In the genomic region with DNA sequence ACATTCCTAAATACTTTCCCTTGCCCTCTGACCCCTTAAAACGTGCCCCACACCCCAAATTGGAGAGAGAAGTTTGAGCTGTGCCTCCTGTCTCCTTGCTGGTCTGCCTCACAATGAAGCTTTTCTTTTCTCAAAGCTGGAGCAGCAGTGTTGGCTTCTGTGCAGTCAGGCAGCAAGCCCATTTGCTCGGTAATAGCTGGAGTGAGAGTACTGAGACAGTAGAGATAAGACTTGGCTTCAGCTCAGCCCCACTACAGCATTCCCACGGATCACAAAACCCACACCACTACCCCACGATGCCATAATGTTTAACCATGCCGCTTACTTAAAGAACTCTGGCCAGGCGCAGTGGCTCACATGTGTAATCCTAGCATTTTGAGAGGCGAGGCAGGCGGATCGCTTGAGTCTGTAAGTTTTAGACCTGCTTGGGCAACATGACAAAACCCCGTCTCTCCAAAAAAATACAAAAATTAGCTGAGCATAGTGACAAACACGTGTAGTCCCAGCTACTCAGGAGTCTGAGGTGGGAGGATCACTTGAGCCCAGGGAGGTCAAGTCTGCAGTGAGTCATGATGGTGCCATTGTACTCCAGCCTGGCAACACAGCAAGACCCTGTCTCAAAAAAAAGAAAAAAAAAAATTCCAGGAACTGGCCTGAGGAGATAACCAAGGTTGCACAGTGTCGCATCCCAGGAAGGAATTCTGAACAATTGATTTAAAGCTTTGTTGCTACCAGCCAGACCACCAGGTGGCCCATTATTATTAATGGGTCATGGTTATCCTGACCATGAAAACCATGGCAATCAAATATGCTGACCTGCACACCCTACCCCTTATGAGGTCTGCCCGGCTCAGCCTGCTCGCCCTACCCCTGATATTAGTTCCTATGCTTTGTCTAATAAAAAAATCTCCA, we compare ENCODE assay signal across 8 cellular contexts.
DNase-seq lines count a peak whose midpoint lies in the region; ATAC-seq and TF ChIP-seq lines count a peak whose summit lies in the region.

No MANE protein-coding gene starts in this region.

- no peak overlapping the region for H3K4me3 Mint-ChIP-seq in chondrocyte (ENCODE audit: unreplicated experiment)

- H3K4me1 Mint-ChIP-seq in chondrocyte (ENCODE audit: low read depth), result peaks cover 26% of the 10 kb centered on the region

- no peak for DNase-seq in BE2C
- no peak for DNase-seq in LNCaP clone FGC (ENCODE audit: low read depth)
- no peak for DNase-seq in chondrocyte (ENCODE audit: low spot score)
- peak; percentile 84 for DNase-seq in middle frontal gyrus (ENCODE audit: extremely low spot score, low spot score)
- DNase-seq in NCI-H1105 (lab: John Stamatoyannopoulos, UW), result no peak
- no peak for DNase-seq in NCI-H510A (lab: John Stamatoyannopoulos, UW)

- TF ChIP-seq CTCF in BE2C (IDR thresholded peaks at IDR 0.05; ENCODE audit: low read depth, low read length) (peak; percentile 17; the same call in 1 of the 2 replicates), LNCaP clone FGC (IDR thresholded peaks at IDR 0.05; ENCODE audit: control insufficient read depth, extremely low read depth, insufficient read depth) (0 out of 2 replicates have a peak, but pooled peaks have one; percentile 3), chondrocyte (IDR thresholded peaks at IDR 0.05) (peak; percentile 48)

- no peaks in the 10 kb centered on the region for H3K9me3 Mint-ChIP-seq in chondrocyte (ENCODE audit: low read depth)

- peaks cover 3% of the 10 kb centered on the region; the same call in 1 of the 2 replicates for H3K4me1 ChIP-seq in BE2C

- peak overlapping the region; percentile 47 for H3K27ac Mint-ChIP-seq in chondrocyte (ENCODE audit: unreplicated experiment)

- H3K9me3 ChIP-seq in BE2C, result no peaks in the 10 kb centered on the region

- ATAC-seq in HG03025 (IDR thresholded peaks at IDR 0.05; ENCODE audit: low FRiP score, unreplicated experiment) (no peak), HG03469 (IDR thresholded peaks at IDR 0.05; ENCODE audit: unreplicated experiment) (no peak)

- peaks cover 7% of the 10 kb centered on the region for H3K27me3 Mint-ChIP-seq in chondrocyte (ENCODE audit: low read depth)

- H3K36me3 ChIP-seq in BE2C, result no peaks in the 10 kb centered on the region

- no peak overlapping the region for H3K4me3 ChIP-seq in BE2C (ENCODE audit: low read depth, low read length)
- no peak overlapping the region for H3K4me3 ChIP-seq in LNCaP clone FGC (ENCODE audit: low read depth, low read length)

- H3K36me3 Mint-ChIP-seq in chondrocyte (ENCODE audit: low read depth), result peaks cover 2% of the 10 kb centered on the region

- no peaks in the 10 kb centered on the region for H3K27me3 ChIP-seq in BE2C
